Comparison of ENCODE assay signal across 9 cellular contexts in the genomic region with DNA sequence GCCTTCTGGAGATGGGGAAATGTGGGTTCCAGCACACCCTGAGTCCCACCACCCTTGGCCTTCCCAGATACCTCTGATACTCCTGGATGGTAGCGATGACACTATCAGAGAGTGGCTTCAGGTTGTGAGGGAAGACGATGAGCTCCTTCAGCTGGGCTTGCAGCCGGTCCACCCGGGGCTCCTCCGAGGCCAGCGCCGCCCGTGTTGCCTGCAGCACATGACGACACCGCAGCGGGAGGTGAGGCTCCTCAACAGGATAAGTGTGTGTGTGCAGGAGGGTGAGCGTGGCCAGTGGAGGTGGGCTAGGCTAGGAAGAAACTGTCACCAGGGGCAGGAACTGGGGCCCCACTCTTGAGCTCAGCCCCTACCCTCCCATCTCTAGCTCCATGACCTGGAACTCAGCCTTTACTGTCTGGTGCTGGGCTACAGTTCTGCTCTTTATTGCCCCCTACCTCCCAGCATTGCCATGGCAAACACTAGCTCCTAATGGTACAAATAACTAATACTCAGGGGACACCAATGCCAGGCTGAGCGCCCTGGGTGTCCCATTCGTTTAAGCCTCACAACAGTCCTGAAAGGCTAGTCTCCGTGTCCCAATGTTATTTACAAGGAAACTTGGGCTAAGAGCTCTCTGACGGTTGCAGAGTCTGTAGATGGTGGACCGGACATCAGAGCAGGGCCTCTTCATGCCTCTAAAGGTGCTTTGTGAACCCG.
DNase-seq lines count a peak whose midpoint lies in the region; ATAC-seq, FAIRE-seq and TF ChIP-seq lines count a peak whose summit lies in the region.
"Had no signal": no experiment of that assay in that cellular context is flagged by ENCODE, and none has a peak within 500 bp of the region (broad histone marks: within the 10 kb centered on the region; RNA-seq: fewer than 3 reads in every experiment).

No MANE protein-coding gene starts in this region.

- FAIRE-seq in HepG2 (lab: Jason Lieb, UNC): no peak

- no peaks in the 10 kb centered on the region for H3K27me3 ChIP-seq in HepG2 (ENCODE audit: control insufficient read depth in 1 of 2, insufficient read depth in 2 of 2, low read length in 2 of 2)

- 82% methylated on average over 14 of the region's 18 CpGs for WGBS in HepG2 (ENCODE audit: low lambda C conversion rate)

- no peak for DNase-seq in CD14-positive monocyte (ENCODE audit: low spot score)
- DNase-seq in HEK293T (ENCODE audit: extremely low spot score): peak; percentile 45
- DNase-seq in WTC11 (ENCODE audit: low spot score): peak; percentile 51
- DNase-seq in HepG2 (ENCODE audit: low spot score): peak; percentile 51
- no peak for DNase-seq in GOT3 (lab: John Stamatoyannopoulos, UW)
- DNase-seq: activated CD4-positive, alpha-beta memory T cell treated with anti-CD3 and anti-CD28 coated beads for 36 hours had no signal

- peak overlapping the region; percentile 62 for H3K4me2 ChIP-seq in HepG2 (ENCODE audit: low read depth, low read length)

- CTCF ChIA-PET in HEK293T (lab: Yijun Ruan, JAX): interaction anchor here (0.5 to 3.3 kb wide), 23 partner anchors 8 to 263 kb away, joined by 3 to 30 read pairs (median 3); partner anchors contain the start of gene SYNE3
- CTCF ChIA-PET in WTC11 (lab: Charles Lee): interaction anchor here (0.7 to 4.2 kb wide), 42 partner anchors 9 to 801 kb away, joined by 3 to 104 read pairs (median 5); partner anchors contain the start of genes GLRX5 and SYNE3
- CTCF ChIA-PET in HepG2 (lab: Yijun Ruan, JAX; ENCODE audit: low intra/inter-chr PET ratio, low total read pairs): interaction anchor here (0.6 to 1.4 kb wide), 2 partner anchors 9 to 75 kb away, joined by 3 to 4 read pairs; no protein-coding TSS in a partner anchor

- no peak for TF ChIP-seq RAD21 in HepG2 (CRISPR knock-in tag; IDR thresholded peaks at IDR 0.05)

- H4K20me1 ChIP-seq in HepG2 (ENCODE audit: insufficient read depth, low read length): no peaks in the 10 kb centered on the region

- H3K4me3 Mint-ChIP-seq in CD14-positive monocyte (no peak overlapping the region), WTC11 (no peak overlapping the region)
- H3K4me3 Mint-ChIP-seq: activated CD4-positive, alpha-beta memory T cell treated with anti-CD3 and anti-CD28 coated beads for 36 hours had no signal

- in situ Hi-C loops in HepG2 (cut with HindIII; ENCODE audit: extremely low pct_ligation_motif_present, low pct_unique_long_range_greater_than_20kb): no loop called here

- no peak for TF ChIP-seq EP300 in HepG2 (IDR thresholded peaks at IDR 0.05; ENCODE audit: low read depth in 2 of 2, low read length in 2 of 2)
- TF ChIP-seq EP300 in HepG2 (CRISPR knock-in tag; IDR thresholded peaks at IDR 0.05; ENCODE audit: borderline replicate concordance): no peak

- H3K4me1 ChIP-seq in HepG2 (ENCODE audit: insufficient read depth, low read length): peaks cover 39% of the 10 kb centered on the region

- peak overlapping the region in 1 of 3 experiments; percentile 55; a peak in 2 of 6 replicates for H3K4me3 ChIP-seq in HepG2 (replicated peaks in 1 of 3; ENCODE audit: insufficient read depth in 1 of 3, low read depth in 2 of 3, low read length in 3 of 3)

- peaks cover 81 to 99% of the 10 kb centered on the region in 2 donors for H3K36me3 Mint-ChIP-seq in CD14-positive monocyte
- no peaks in the 10 kb centered on the region for H3K36me3 Mint-ChIP-seq in WTC11

- no peak for TF ChIP-seq POLR2A in HepG2 (IDR thresholded peaks at IDR 0.05; ENCODE audit: insufficient read depth in 1 of 2, low read depth in 2 of 2, low read length in 2 of 2)

- peaks cover 2 to 21% of the 10 kb centered on the region in 2 experiments; a peak in 3 of 5 replicates for H3K36me3 ChIP-seq in HepG2 (replicated peaks in 1 of 2; ENCODE audit: control insufficient read depth in 1 of 2, insufficient read depth in 2 of 2, low read length in 2 of 2)

- peak overlapping the region; percentile 81 for H3K27ac ChIP-seq in HepG2 (ENCODE audit: extremely low read length, insufficient read depth, low read length)

- 0 out of 2 replicates have a peak overlapping the region, but pooled peaks have one; percentile 14 for H3K9ac ChIP-seq in HepG2 (ENCODE audit: insufficient read depth, low read depth, low read length)

- no peaks in the 10 kb centered on the region for H3K79me2 ChIP-seq in HepG2 (ENCODE audit: insufficient read depth, low read length)

- TF ChIP-seq CTCF in CD14-positive monocyte (IDR thresholded peaks at IDR 0.05) (peak; percentile 18), WTC11 (IDR thresholded peaks at IDR 0.05) (peak; percentile 47), HepG2 (CRISPR knock-in tag; IDR thresholded peaks at IDR 0.05) (peak; percentile 67)

- no peak overlapping the region for H2AFZ ChIP-seq in HepG2 (ENCODE audit: low read length)

- H3K9me3 ChIP-seq in HepG2 (ENCODE audit: low read length): no peaks in the 10 kb centered on the region

- H3K9me3 Mint-ChIP-seq in CD14-positive monocyte (no peaks in the 10 kb centered on the region), WTC11 (no peaks in the 10 kb centered on the region)
- H3K9me3 Mint-ChIP-seq: activated CD4-positive, alpha-beta memory T cell treated with anti-CD3 and anti-CD28 coated beads for 36 hours had no signal

- intact Hi-C loops in CD14-positive monocyte (cut with micrococcal nuclease) (no loop called here), HepG2 (cut with micrococcal nuclease; ENCODE audit: unreplicated experiment) (loop anchor here (2.0 kb wide), 1 partner anchor 48 kb away; no protein-coding TSS in a partner anchor)

- H3K27ac Mint-ChIP-seq in CD14-positive monocyte (peak overlapping the region in 1 of 7 donors; percentile 55), WTC11 (no peak overlapping the region)
- H3K27ac Mint-ChIP-seq: activated CD4-positive, alpha-beta memory T cell treated with anti-CD3 and anti-CD28 coated beads for 36 hours had no signal

- H3K4me1 Mint-ChIP-seq in CD14-positive monocyte: no peaks in the 10 kb centered on the region
- no peaks in the 10 kb centered on the region for H3K4me1 Mint-ChIP-seq in WTC11

- POLR2A ChIA-PET in HEK293T (lab: Yijun Ruan, JAX): no interaction called here
- POLR2A ChIA-PET in WTC11 (lab: Charles Lee): interaction anchor here (1.0 kb wide), 1 partner anchor 19 kb away, joined by 3 read pairs; no protein-coding TSS in a partner anchor
- POLR2A ChIA-PET in HepG2 (lab: Yijun Ruan, JAX): interaction anchor here (0.9 to 3.2 kb wide), 15 partner anchors 8 to 98 kb away, joined by 3 to 75 read pairs (median 8); partner anchors contain the start of genes GLRX5 and SYNE3

- peaks cover 0 to 2% (median 0%) of the 10 kb centered on the region in 3 donors for H3K27me3 Mint-ChIP-seq in CD14-positive monocyte (ENCODE audit: low read depth in 3 of 3)
- H3K27me3 Mint-ChIP-seq in WTC11 (ENCODE audit: low read depth): no peaks in the 10 kb centered on the region; the same call in 1 of the 2 replicates
- H3K27me3 Mint-ChIP-seq: activated CD4-positive, alpha-beta memory T cell treated with anti-CD3 and anti-CD28 coated beads for 36 hours had no signal

- ATAC-seq in WTC11 (peak; percentile 87), HepG2 (peak; percentile 81), GM18858 (IDR thresholded peaks at IDR 0.05; ENCODE audit: unreplicated experiment) (no peak), HG02588 (IDR thresholded peaks at IDR 0.05; ENCODE audit: unreplicated experiment) (no peak), HG02852 (IDR thresholded peaks at IDR 0.05; ENCODE audit: unreplicated experiment) (no peak)

- no TSS peak for BruUV-seq in HepG2 (replicated peaks; lab: Mats Ljungman, UMichigan)

TF ChIP-seq in HEK293T, 16 proteins besides CTCF, POLR2A, EP300 and RAD21:
- TF ChIP-seq FOXK2 (IDR thresholded peaks at IDR 0.05) (no peak), BHLHE40 (IDR thresholded peaks at IDR 0.05; ENCODE audit: borderline replicate concordance) (no peak), HDGF (IDR thresholded peaks at IDR 0.05; ENCODE audit: borderline replicate concordance) (no peak), FOXM1 (IDR thresholded peaks at IDR 0.05; ENCODE audit: borderline replicate concordance) (no peak), TARDBP (IDR thresholded peaks at IDR 0.05) (no peak), CTBP1 (IDR thresholded peaks at IDR 0.05; ENCODE audit: borderline replicate concordance) (no peak), SP1 (IDR thresholded peaks at IDR 0.05) (no peak), SUZ12 (IDR thresholded peaks at IDR 0.05) (no peak)

TF ChIP-seq in WTC11, 78 proteins besides CTCF, POLR2A, EP300 and RAD21:
- TF ChIP-seq, protein P1, sequence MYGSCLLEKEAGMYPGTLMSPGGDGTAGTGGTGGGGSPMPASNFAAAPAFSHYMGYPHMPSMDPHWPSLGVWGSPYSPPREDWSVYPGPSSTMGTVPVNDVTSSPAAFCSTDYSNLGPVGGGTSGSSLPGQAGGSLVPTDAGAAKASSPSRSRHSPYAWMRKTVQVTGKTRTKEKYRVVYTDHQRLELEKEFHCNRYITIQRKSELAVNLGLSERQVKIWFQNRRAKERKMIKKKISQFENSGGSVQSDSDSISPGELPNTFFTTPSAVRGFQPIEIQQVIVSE (CRISPR knock-in tag; IDR thresholded peaks at IDR 0.05; ENCODE audit: borderline replicate concordance): no peak
- TF ChIP-seq ZNF396 (CRISPR knock-in tag; IDR thresholded peaks at IDR 0.05; ENCODE audit: borderline replicate concordance): no peak

TF ChIP-seq in HepG2, 621 proteins besides CTCF, POLR2A, EP300 and RAD21 (continues in another document):
- TF ChIP-seq ZMYM2 (CRISPR knock-in tag; IDR thresholded peaks at IDR 0.05) (0 out of 2 replicates have a peak, but pooled peaks have one; percentile 20), HOXA3 (CRISPR knock-in tag; IDR thresholded peaks at IDR 0.05) (0 out of 2 replicates have a peak, but pooled peaks have one; percentile 6), MLLT10 (CRISPR knock-in tag; IDR thresholded peaks at IDR 0.05) (no peak), DR1 (CRISPR knock-in tag; IDR thresholded peaks at IDR 0.05) (no peak), THYN1 (CRISPR knock-in tag; IDR thresholded peaks at IDR 0.05; ENCODE audit: borderline replicate concordance, low read depth) (no peak), ZNF772 (CRISPR knock-in tag; IDR thresholded peaks at IDR 0.05) (peak; percentile 64; the same call in 1 of the 2 replicates)
- TF ChIP-seq, protein P2, sequence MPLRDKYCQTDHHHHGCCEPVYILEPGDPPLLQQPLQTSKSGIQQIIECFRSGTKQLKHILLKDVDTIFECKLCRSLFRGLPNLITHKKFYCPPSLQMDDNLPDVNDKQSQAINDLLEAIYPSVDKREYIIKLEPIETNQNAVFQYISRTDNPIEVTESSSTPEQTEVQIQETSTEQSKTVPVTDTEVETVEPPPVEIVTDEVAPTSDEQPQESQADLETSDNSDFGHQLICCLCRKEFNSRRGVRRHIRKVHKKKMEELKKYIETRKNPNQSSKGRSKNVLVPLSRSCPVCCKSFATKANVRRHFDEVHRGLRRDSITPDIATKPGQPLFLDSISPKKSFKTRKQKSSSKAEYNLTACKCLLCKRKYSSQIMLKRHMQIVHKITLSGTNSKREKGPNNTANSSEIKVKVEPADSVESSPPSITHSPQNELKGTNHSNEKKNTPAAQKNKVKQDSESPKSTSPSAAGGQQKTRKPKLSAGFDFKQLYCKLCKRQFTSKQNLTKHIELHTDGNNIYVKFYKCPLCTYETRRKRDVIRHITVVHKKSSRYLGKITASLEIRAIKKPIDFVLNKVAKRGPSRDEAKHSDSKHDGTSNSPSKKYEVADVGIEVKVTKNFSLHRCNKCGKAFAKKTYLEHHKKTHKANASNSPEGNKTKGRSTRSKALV (CRISPR knock-in tag; IDR thresholded peaks at IDR 0.05): peak; percentile 29; the same call in 1 of the 2 replicates

Comparison
In these comparisons a context has a peak if more than half of its experiments do, and no peak if none do; other contexts are left out.
1. DNase-seq: peak in HEK293T (single experiment), WTC11 (single experiment) and HepG2 (single experiment); none in CD14-positive monocyte (single experiment) and GOT3 (single experiment).
2. ATAC-seq: peak in WTC11 (single experiment) and HepG2 (single experiment); none in GM18858 (single experiment), HG02588 (single experiment) and HG02852 (single experiment).
3. Peak in every context shown above with its lines, with median percentiles within 50 percentile points of each other: CTCF ChIP-seq.